ENCODE assay signal across 17 cellular contexts in the genomic region with DNA sequence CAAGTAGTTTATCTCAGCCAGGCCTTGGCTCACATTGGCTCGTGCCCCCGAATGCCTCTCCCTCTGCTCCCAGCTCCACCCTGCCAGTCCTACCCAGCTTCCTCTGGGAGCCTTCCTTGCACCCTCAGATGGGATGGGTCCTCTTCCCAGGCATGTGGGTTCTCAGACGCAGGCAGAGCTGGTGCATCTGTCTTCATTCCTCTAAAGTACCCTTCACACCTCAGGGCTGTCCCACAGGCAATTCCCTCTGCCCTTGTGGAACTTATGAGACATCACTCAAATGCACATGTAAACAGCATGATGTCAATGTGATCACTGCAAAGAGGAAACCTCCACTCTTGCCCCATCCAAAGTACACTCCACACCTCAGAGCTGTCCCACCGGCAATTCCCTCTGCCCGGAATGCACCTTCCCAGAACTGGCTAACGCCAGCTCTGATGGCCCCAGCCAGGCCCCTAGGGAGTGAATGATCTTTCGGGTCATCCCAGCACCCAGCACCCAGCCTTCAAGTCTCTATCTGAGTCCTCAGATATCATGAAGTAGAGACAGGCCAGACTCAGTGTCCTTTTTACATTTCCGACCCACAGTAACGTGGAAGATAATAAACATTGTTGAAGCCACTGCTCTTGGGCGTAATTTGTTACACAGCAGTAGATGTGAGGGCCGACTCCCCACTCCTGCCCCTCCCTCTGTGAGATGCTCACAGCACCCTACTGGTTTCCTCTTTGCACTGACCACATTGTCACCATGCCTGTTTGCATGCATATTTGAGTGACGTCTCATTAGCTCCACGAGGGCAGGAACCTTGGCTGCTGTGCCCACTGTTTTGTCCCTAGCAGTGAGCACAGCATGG.
DNase-seq lines count a peak whose midpoint lies in the region; ATAC-seq, FAIRE-seq and TF ChIP-seq lines count a peak whose summit lies in the region.
"Had no signal": no experiment of that assay in that cellular context is flagged by ENCODE, and none has a peak within 500 bp of the region (broad histone marks: within the 10 kb centered on the region; RNA-seq: fewer than 3 reads in every experiment).

No MANE protein-coding gene starts in this region.

- no peak overlapping the region for H3K14ac ChIP-seq in H1 (ENCODE audit: insufficient read length)

- H2AFZ ChIP-seq in H1 (ENCODE audit: low read length) = no peak overlapping the region

- TF ChIP-seq EP300 in H1 (IDR thresholded peaks at IDR 0.05; ENCODE audit: borderline replicate concordance in 1 of 2, low read depth in 2 of 2, low read length in 2 of 2) = no peak

- no peak overlapping the region for H2BK120ac ChIP-seq in H1 (replicated peaks; ENCODE audit: low read depth, low read length)

- no peak overlapping the region for H3K23ac ChIP-seq in H1 (ENCODE audit: insufficient read length)

- no peaks in the 10 kb centered on the region for H3K36me3 ChIP-seq in H1 (ENCODE audit: control insufficient read depth in 2 of 4, insufficient read depth in 4 of 4, low read length in 3 of 4)
- H3K36me3 ChIP-seq: left ventricle myocardium inferior had no signal

- no peak for TF ChIP-seq RAD21 in H1 (IDR thresholded peaks at IDR 0.05 in 1 of 2, conservative IDR thresholded peaks at IDR 0.05 in 1 of 2; ENCODE audit: low read depth in 2 of 2, low read length in 2 of 2)

- H2BK20ac ChIP-seq in H1 (ENCODE audit: low read length) = no peak overlapping the region

- H3K4ac ChIP-seq in H1 (replicated peaks; ENCODE audit: insufficient read length, low read depth, low read length) = no peak overlapping the region

- H3K9me3 Mint-ChIP-seq in nephron progenitor cell = peaks cover 7% of the 10 kb centered on the region
- H3K9me3 Mint-ChIP-seq: activated naive CD4-positive, alpha-beta T cell treated with anti-CD3 and anti-CD28 coated beads, Interleukin-2, amount 50 U/mL, for 72 hours had no signal

- H4K8ac ChIP-seq in H1 (ENCODE audit: extremely low read depth, insufficient read depth, low read length) = no peak overlapping the region

- H4K20me1 ChIP-seq in H1 (replicated peaks in 1 of 2; ENCODE audit: control insufficient read depth in 1 of 2, insufficient read depth in 2 of 2, low read length in 2 of 2) = no peaks in the 10 kb centered on the region

- H2BK12ac ChIP-seq in H1 (ENCODE audit: low read depth, low read length) = no peak overlapping the region

- H3K27ac Mint-ChIP-seq in nephron progenitor cell = peak overlapping the region; percentile 28
- H3K27ac Mint-ChIP-seq: activated CD4-positive, alpha-beta T cell treated with anti-CD3 and anti-CD28 coated beads for 36 hours; activated naive CD4-positive, alpha-beta T cell treated with anti-CD3 and anti-CD28 coated beads, Interleukin-2, amount 50 U/mL, for 72 hours; brain had no signal

- no peak overlapping the region for H3K4me2 ChIP-seq in H1 (ENCODE audit: insufficient read depth in 1 of 2, low read depth in 2 of 2, low read length in 2 of 2)

- POLR2A ChIA-PET in H1 (lab: Charles Lee; ENCODE audit: partially characterized antibody) = no interaction called here

- H3K18ac ChIP-seq in H1 (ENCODE audit: extremely low read depth, low read length) = no peak overlapping the region

- H3K36me3 Mint-ChIP-seq in nephron progenitor cell (ENCODE audit: low read depth) = no peaks in the 10 kb centered on the region
- H3K36me3 Mint-ChIP-seq: activated naive CD4-positive, alpha-beta T cell treated with anti-CD3 and anti-CD28 coated beads, Interleukin-2, amount 50 U/mL, for 72 hours; brain had no signal

- ATAC-seq in HG02759 (IDR thresholded peaks at IDR 0.05; ENCODE audit: unreplicated experiment) (peak; percentile 41), left lobe of liver (no peak), GM18870 (IDR thresholded peaks at IDR 0.05; ENCODE audit: unreplicated experiment) (no peak)
- ATAC-seq: activated CD4-positive, alpha-beta T cell treated with anti-CD3 and anti-CD28 coated beads for 36 hours; activated naive CD4-positive, alpha-beta T cell treated with anti-CD3 and anti-CD28 coated beads, Interleukin-2, amount 50 U/mL, for 72 hours had no signal

- TF ChIP-seq CTCF in H1 (IDR thresholded peaks at IDR 0.05; ENCODE audit: control extremely low read depth in 1 of 3, insufficient read depth in 1 of 3, low read depth in 1 of 3, low read length in 3 of 3) (no peak), nephron progenitor cell (IDR thresholded peaks at IDR 0.05) (no peak)

- no peaks in the 10 kb centered on the region for H3K27me3 ChIP-seq in H1 (replicated peaks in 1 of 4; ENCODE audit: control insufficient read depth in 3 of 4, extremely low read depth in 1 of 4, insufficient read depth in 3 of 4, low read length in 3 of 4)

- DNase-seq in EH (ENCODE audit: low read depth) (peak; percentile 46), H1 (ENCODE audit: low read depth in 1 of 2, low spot score in 2 of 2) (no peak), nephron progenitor cell (no peak), NCI-H2081 treated with DMSO at 0.1 percent for 48 hours (lab: John Stamatoyannopoulos, UW) (no peak), NCI-H774 (lab: John Stamatoyannopoulos, UW) (no peak), left lobe of liver (ENCODE audit: low spot score) (no peak)
- DNase-seq: activated CD4-positive, alpha-beta T cell treated with anti-CD3 and anti-CD28 coated beads for 36 hours; AML-193; DND-41; left ventricle myocardium inferior; NCI-H1092 treated with DMSO at 0.1 percent for 48 hours; NCI-H226; SHP77 treated with DMSO at 0.1 percent for 48 hours had no signal

- H3K79me2 ChIP-seq in H1 (ENCODE audit: control insufficient read depth in 1 of 2, insufficient read depth in 2 of 2, low read length in 2 of 2) = no peaks in the 10 kb centered on the region

- WGBS in H1 (ENCODE audit: extremely low coverage in 1 of 2, insufficient coverage in 1 of 2, insufficient read length in 1 of 2, insufficient replicate concordance in 2 of 2, low coverage in 1 of 2, low lambda C conversion rate in 2 of 2, missing lambda C conversion rate in 1 of 2), 2 experiments = 90% methylated on average over 13 of the region's 13 CpGs; no CpG with 5 or more reads in 1 of the 2 experiments

- no peak overlapping the region for H2BK5ac ChIP-seq in H1 (ENCODE audit: low read depth, low read length)

- H3K27me3 Mint-ChIP-seq in nephron progenitor cell (ENCODE audit: low read depth, poor library complexity) = peaks cover 2% of the 10 kb centered on the region
- H3K27me3 Mint-ChIP-seq: activated CD4-positive, alpha-beta T cell treated with anti-CD3 and anti-CD28 coated beads for 36 hours had no signal

- H3K4me1 ChIP-seq in H1 (replicated peaks in 1 of 4; ENCODE audit: control insufficient read depth in 3 of 4, insufficient read depth in 4 of 4, low read length in 3 of 4) = peaks cover 0 to 3% (median 0%) of the 10 kb centered on the region in 4 experiments; a peak in 1 of 7 replicates
- H3K4me1 ChIP-seq: left ventricle myocardium inferior had no signal

- no peaks in the 10 kb centered on the region for H3K9me3 ChIP-seq in H1 (ENCODE audit: insufficient read depth in 2 of 2, low read depth in 1 of 2, low read length in 1 of 2)

- peaks cover 30% of the 10 kb centered on the region for H3K4me1 Mint-ChIP-seq in nephron progenitor cell
- H3K4me1 Mint-ChIP-seq: activated CD4-positive, alpha-beta T cell treated with anti-CD3 and anti-CD28 coated beads for 36 hours; brain had no signal

- CTCF ChIA-PET in H1 (lab: Charles Lee; ENCODE audit: partially characterized antibody) = interaction anchor here (0.7 to 3.1 kb wide), 13 partner anchors 9 to 224 kb away, joined by 3 to 10 read pairs (median 4); no protein-coding TSS in a partner anchor

- H2BK15ac ChIP-seq in H1 (ENCODE audit: low read length) = no peak overlapping the region

- no peak for TF ChIP-seq POLR2A in H1 (IDR thresholded peaks at IDR 0.05; ENCODE audit: control extremely low read depth in 1 of 2, low read depth in 2 of 2, low read length in 2 of 2)

- H3K9ac ChIP-seq in H1 (replicated peaks in 1 of 4; ENCODE audit: extremely low read depth in 1 of 4, low read depth in 3 of 4, low read length in 3 of 4) = no peak overlapping the region

- no peak overlapping the region for H3K56ac ChIP-seq in H1 (replicated peaks; ENCODE audit: insufficient read length, low read depth, low read length)

- H3K27ac ChIP-seq in H1 (ENCODE audit: low read depth, low read length) = no peak overlapping the region
- H3K27ac ChIP-seq: left ventricle myocardium inferior had no signal

- H3K4me3 ChIP-seq in H1 (ENCODE audit: extremely low read depth in 1 of 4, insufficient read depth in 2 of 4, low read depth in 3 of 4, low read length in 4 of 4) = no peak overlapping the region
- H3K4me3 ChIP-seq: left ventricle myocardium inferior had no signal

- H3K23me2 ChIP-seq in H1 (ENCODE audit: low read depth, low read length) = no peaks in the 10 kb centered on the region

- no peak overlapping the region for H4K5ac ChIP-seq in H1 (ENCODE audit: insufficient read length, low read depth, low read length)

- no peak overlapping the region for H2AK5ac ChIP-seq in H1 (ENCODE audit: low read depth, low read length)

- FAIRE-seq in H1 (lab: Jason Lieb, UNC) = no peak

- peak overlapping the region; percentile 48 for H4K91ac ChIP-seq in H1 (replicated peaks; ENCODE audit: insufficient read length, low read length)

- no peak overlapping the region for H3K4me3 Mint-ChIP-seq in nephron progenitor cell
- H3K4me3 Mint-ChIP-seq: activated CD4-positive, alpha-beta T cell treated with anti-CD3 and anti-CD28 coated beads for 36 hours; brain had no signal

- no peaks in the 10 kb centered on the region for H3K79me1 ChIP-seq in H1 (ENCODE audit: low read depth, low read length)

TF ChIP-seq in H1, 55 proteins besides CTCF, POLR2A, EP300 and RAD21:
- TF ChIP-seq RNF2 (IDR thresholded peaks at IDR 0.05; ENCODE audit: borderline replicate concordance, low read depth, low read length, missing control alignments, poor library complexity, severe bottlenecking) (no peak), SRF (IDR thresholded peaks at IDR 0.05; ENCODE audit: low read depth, low read length) (no peak), FOSL1 (IDR thresholded peaks at IDR 0.05; ENCODE audit: insufficient read depth, low read depth, low read length) (no peak), YY1 (IDR thresholded peaks at IDR 0.05; ENCODE audit: low read depth, low read length) (no peak), ZNF274 (IDR thresholded peaks at IDR 0.05; ENCODE audit: borderline replicate concordance, extremely low read depth, low read length) (no peak), HDAC6 (IDR thresholded peaks at IDR 0.05; ENCODE audit: low read depth, low read length) (no peak)
- TF ChIP-seq, protein P1, sequence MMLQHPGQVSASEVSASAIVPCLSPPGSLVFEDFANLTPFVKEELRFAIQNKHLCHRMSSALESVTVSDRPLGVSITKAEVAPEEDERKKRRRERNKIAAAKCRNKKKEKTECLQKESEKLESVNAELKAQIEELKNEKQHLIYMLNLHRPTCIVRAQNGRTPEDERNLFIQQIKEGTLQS (IDR thresholded peaks at IDR 0.05; ENCODE audit: insufficient read depth, low read depth, low read length) = no peak
